In the genomic region with DNA sequence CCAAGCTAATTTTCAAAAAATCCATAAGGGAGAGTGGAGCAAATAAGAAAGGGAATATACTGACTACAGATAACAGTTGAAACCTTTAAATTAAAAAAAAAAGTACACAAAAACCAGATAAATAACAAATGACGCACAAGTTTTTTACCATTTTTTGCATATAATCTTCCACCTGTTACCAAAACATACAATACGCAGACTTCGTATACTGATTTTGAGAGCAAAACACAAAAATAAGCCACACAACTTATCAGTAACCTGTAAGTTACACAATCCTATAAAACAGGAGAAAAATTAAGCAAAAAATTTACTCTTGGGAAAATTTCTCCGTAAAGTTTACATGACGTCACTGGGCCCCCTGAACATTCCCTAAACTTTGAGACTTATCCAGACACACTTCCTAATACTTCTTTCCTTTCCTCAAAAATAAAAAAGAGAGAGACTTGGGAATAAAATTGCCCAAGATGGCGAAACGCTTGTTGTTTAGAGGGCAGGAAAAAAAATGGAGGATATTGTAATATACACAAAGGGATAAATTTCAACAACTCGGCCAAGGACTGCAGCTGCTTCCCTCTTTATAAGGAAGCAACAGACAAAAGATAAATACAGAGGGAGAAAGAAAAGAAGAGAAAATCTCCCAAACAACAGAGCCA, we compare ENCODE assay signal across 8 cellular contexts. TPM values are rescaled to one million over a fixed set of nuclear protein-coding genes. Genes with fewer than 3 reads are reported as not detected.
A peak's percentile ranks its signal among the peaks of the same experiment; 100 is the strongest.
DNase-seq lines count a peak whose midpoint lies in the region; ATAC-seq and TF ChIP-seq lines count a peak whose summit lies in the region.

No MANE protein-coding gene starts in this region.

- TSS peak; percentile 50 for BruUV-seq in A673 (replicated peaks; lab: Mats Ljungman, UMichigan)

- H3K4me1 Mint-ChIP-seq in GM23338 = peaks cover 35% of the 10 kb centered on the region

- TF ChIP-seq CTCF in A673 (conservative IDR thresholded peaks at IDR 0.05; ENCODE audit: low read depth, low read length) (no peak), GM23338 (conservative IDR thresholded peaks at IDR 0.05; ENCODE audit: low read depth in 2 of 2) (no peak), foreskin fibroblast (IDR thresholded peaks at IDR 0.05; ENCODE audit: low read depth, low read length) (no peak), prostate gland (IDR thresholded peaks at IDR 0.05) (no peak)

- DNase-seq in A673 (ENCODE audit: low spot score) (no peak), GM23338 (ENCODE audit: low spot score) (no peak), SW480 (ENCODE audit: low spot score) (peak; percentile 59), foreskin fibroblast (no peak), prostate gland (ENCODE audit: low spot score) (no peak), hepatic stellate cell (ENCODE audit: low spot score) (no peak), SKM-1 treated with dmso at 0.1 percent for 144 hours (lab: John Stamatoyannopoulos, UW; ENCODE audit: unreplicated experiment) (no peak)

- no peaks in the 10 kb centered on the region for H3K27me3 ChIP-seq in A673 (replicated peaks; ENCODE audit: insufficient read depth, low read depth, low read length, poor library complexity)
- no peaks in the 10 kb centered on the region for H3K27me3 ChIP-seq in GM23338 (ENCODE audit: insufficient read depth)
- H3K27me3 ChIP-seq in prostate gland (replicated peaks; ENCODE audit: insufficient read depth) = no peaks in the 10 kb centered on the region

- WGBS in prostate gland = 1% methylated on average over 8 of the region's 8 CpGs

- H4K20me1 ChIP-seq in GM23338 (replicated peaks; ENCODE audit: insufficient read depth) = no peaks in the 10 kb centered on the region

- TF ChIP-seq POLR2A in prostate gland (IDR thresholded peaks at IDR 0.05) = no peak

- CTCF ChIA-PET in A673 (lab: Charles Lee) = interaction anchor here (0.6 kb wide), 1 partner anchor 63 kb away, joined by 5 read pairs; no protein-coding TSS in a partner anchor

- H3K9me3 ChIP-seq in A673 (ENCODE audit: low read depth, low read length, poor library complexity, severe bottlenecking) (no peaks in the 10 kb centered on the region), prostate gland (no peaks in the 10 kb centered on the region)

- POLR2A ChIA-PET in A673 (lab: Charles Lee; ENCODE audit: low non-redundant PET) = interaction anchor here (0.6 to 0.7 kb wide), 5 partner anchors 53 to 474 kb away, joined by 3 to 9 read pairs (median 3); no protein-coding TSS in a partner anchor

- intact Hi-C loops in A673 (cut with micrococcal nuclease; ENCODE audit: unreplicated experiment) (loop anchor here (2.0 to 10.0 kb wide), 2 partner anchors 98 to 330 kb away; partner anchors contain the start of genes MARCHF7 and WDSUB1), prostate gland (cut with DNase I) (loop anchor here (5.0 to 10.0 kb wide), 2 partner anchors 98 to 180 kb away; partner anchors contain the start of genes CD302 and MARCHF7)

- no peaks in the 10 kb centered on the region for H3F3A ChIP-seq in GM23338 (replicated peaks; ENCODE audit: low read depth)

- no peaks in the 10 kb centered on the region for H3K9me2 ChIP-seq in GM23338 (ENCODE audit: insufficient read depth)

- peak overlapping the region; percentile 77 for H3K4me2 ChIP-seq in GM23338

- no peak overlapping the region for H2AFZ ChIP-seq in GM23338

- ATAC-seq in GM23338 (no peak), GM18861 (IDR thresholded peaks at IDR 0.05; ENCODE audit: unreplicated experiment) (no peak)

- H3K36me3 ChIP-seq in A673 (ENCODE audit: insufficient read depth, low read length, poor library complexity, severe bottlenecking) (no peaks in the 10 kb centered on the region), GM23338 (ENCODE audit: insufficient read depth) (no peaks in the 10 kb centered on the region), prostate gland (no peaks in the 10 kb centered on the region)

- peaks cover 5% of the 10 kb centered on the region for H3K27me3 Mint-ChIP-seq in GM23338 (ENCODE audit: insufficient read depth, low read depth, poor library complexity)

- H3K27ac ChIP-seq in A673 (ENCODE audit: low read depth, low read length, poor library complexity, severe bottlenecking) = peak overlapping the region; percentile 100
- H3K27ac ChIP-seq in GM23338 (ENCODE audit: low read depth) = peak overlapping the region; percentile 99
- peak overlapping the region; percentile 98 to 99 for H3K27ac ChIP-seq in prostate gland

- no peaks in the 10 kb centered on the region for H3K9me3 Mint-ChIP-seq in GM23338

- peak overlapping the region; percentile 100 for H3K27ac Mint-ChIP-seq in GM23338

- peaks cover 4% of the 10 kb centered on the region for H3K36me3 Mint-ChIP-seq in GM23338 (ENCODE audit: low read depth)

- peak overlapping the region; percentile 83 for H3K4me3 ChIP-seq in A673 (ENCODE audit: low read depth, low read length, poor library complexity, severe bottlenecking)
- peak overlapping the region; percentile 54 for H3K4me3 ChIP-seq in GM23338
- H3K4me3 ChIP-seq in foreskin fibroblast (ENCODE audit: low read depth in 1 of 2, low read length in 2 of 2) = peak overlapping the region; percentile 70 to 75
- peak overlapping the region; percentile 70 to 76 for H3K4me3 ChIP-seq in prostate gland

- H3K4me1 ChIP-seq in A673 (ENCODE audit: insufficient read depth, low read length, poor library complexity, severe bottlenecking) (peaks cover 57% of the 10 kb centered on the region), GM23338 (ENCODE audit: insufficient read depth) (peaks cover 34% of the 10 kb centered on the region), prostate gland (replicated peaks) (no peaks in the 10 kb centered on the region)

- peak overlapping the region; percentile 86 for H3K4me3 Mint-ChIP-seq in GM23338

- H3K79me2 ChIP-seq in GM23338 (replicated peaks; ENCODE audit: insufficient read depth) = peaks cover 63% of the 10 kb centered on the region

TF ChIP-seq in GM23338, 12 proteins besides CTCF, POLR2A, EP300 and RAD21 (continues in another document):
- TF ChIP-seq, protein P1, sequence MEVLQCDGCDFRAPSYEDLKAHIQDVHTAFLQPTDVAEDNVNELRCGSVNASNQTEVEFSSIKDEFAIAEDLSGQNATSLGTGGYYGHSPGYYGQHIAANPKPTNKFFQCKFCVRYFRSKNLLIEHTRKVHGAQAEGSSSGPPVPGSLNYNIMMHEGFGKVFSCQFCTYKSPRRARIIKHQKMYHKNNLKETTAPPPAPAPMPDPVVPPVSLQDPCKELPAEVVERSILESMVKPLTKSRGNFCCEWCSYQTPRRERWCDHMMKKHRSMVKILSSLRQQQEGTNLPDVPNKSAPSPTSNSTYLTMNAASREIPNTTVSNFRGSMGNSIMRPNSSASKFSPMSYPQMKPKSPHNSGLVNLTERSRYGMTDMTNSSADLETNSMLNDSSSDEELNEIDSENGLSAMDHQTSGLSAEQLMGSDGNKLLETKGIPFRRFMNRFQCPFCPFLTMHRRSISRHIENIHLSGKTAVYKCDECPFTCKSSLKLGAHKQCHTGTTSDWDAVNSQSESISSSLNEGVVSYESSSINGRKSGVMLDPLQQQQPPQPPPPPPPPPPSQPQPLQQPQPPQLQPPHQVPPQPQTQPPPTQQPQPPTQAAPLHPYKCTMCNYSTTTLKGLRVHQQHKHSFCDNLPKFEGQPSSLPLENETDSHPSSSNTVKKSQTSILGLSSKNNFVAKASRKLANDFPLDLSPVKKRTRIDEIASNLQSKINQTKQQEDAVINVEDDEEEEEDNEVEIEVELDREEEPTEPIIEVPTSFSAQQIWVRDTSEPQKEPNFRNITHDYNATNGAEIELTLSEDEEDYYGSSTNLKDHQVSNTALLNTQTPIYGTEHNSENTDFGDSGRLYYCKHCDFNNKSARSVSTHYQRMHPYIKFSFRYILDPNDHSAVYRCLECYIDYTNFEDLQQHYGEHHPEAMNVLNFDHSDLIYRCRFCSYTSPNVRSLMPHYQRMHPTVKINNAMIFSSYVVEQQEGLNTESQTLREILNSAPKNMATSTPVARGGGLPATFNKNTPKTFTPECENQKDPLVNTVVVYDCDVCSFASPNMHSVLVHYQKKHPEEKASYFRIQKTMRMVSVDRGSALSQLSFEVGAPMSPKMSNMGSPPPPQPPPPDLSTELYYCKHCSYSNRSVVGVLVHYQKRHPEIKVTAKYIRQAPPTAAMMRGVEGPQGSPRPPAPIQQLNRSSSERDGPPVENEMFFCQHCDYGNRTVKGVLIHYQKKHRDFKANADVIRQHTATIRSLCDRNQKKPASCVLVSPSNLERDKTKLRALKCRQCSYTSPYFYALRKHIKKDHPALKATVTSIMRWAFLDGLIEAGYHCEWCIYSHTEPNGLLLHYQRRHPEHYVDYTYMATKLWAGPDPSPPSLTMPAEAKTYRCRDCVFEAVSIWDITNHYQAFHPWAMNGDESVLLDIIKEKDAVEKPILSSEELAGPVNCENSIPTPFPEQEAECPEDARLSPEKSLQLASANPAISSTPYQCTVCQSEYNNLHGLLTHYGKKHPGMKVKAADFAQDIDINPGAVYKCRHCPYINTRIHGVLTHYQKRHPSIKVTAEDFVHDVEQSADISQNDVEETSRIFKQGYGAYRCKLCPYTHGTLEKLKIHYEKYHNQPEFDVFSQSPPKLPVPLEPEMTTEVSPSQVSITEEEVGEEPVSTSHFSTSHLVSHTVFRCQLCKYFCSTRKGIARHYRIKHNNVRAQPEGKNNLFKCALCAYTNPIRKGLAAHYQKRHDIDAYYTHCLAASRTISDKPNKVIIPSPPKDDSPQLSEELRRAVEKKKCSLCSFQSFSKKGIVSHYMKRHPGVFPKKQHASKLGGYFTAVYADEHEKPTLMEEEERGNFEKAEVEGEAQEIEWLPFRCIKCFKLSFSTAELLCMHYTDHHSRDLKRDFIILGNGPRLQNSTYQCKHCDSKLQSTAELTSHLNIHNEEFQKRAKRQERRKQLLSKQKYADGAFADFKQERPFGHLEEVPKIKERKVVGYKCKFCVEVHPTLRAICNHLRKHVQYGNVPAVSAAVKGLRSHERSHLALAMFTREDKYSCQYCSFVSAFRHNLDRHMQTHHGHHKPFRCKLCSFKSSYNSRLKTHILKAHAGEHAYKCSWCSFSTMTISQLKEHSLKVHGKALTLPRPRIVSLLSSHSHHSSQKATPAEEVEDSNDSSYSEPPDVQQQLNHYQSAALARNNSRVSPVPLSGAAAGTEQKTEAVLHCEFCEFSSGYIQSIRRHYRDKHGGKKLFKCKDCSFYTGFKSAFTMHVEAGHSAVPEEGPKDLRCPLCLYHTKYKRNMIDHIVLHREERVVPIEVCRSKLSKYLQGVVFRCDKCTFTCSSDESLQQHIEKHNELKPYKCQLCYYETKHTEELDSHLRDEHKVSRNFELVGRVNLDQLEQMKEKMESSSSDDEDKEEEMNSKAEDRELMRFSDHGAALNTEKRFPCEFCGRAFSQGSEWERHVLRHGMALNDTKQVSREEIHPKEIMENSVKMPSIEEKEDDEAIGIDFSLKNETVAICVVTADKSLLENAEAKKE (CRISPR knock-in tag; IDR thresholded peaks at IDR 0.05) = no peak
- no peak for TF ChIP-seq POLR2AphosphoS5 (IDR thresholded peaks at IDR 0.05; ENCODE audit: low read depth)

RNA-seq across cellular contexts. Expression of gene BAZ2B, which starts 1.7 kb away (rescaled TPM):
- total RNA-seq in A673 (2021) (47.6 and 52.4 TPM in 2 replicates), prostate gland (10 to 100 TPM; 60.8 to 84.5 TPM)
- total RNA-seq in GM23338 (2014; rRNA removed; shearing (Covaris generic)) = 51.7 and 52.2 TPM in 2 replicates
- polyA plus RNA-seq in GM23338 (2016; fragmentation: Nextera tagmentation; extraction: Ambion mirVana) = 36.6 and 62.9 TPM in 2 replicates
